ENCODE assay signal across 18 cellular contexts in the genomic region with DNA sequence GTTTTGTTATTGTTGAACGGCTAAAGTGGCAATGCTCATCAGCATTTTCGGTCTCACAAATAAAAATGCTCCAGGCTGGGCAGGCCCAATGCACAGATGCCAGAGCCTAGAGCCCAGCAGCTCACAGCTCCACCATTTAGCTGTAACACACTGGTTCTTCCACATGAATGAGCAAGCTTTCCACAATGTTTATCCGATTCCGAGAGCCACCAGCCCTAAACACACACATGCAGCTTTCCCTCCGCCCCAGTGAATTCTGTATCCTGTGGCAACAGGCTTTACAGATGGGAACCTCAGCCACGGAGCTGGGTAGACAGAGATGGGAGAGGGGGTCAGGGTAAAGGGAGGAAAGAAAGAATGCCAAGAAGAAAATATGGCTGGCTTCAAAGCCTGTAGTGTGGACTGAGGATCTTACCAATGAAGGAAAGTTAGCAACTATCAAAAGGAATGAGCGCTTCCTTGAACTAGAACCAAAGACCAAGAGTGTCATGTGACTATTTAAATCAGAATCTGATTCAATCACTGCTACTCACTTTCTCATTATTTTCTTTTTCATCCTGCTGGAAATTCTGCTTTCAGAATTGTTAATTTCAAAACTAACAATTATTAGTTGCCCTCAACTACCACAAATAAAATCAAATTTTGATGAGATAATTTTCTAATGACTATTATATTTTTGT.
DNase-seq lines count a peak whose midpoint lies in the region; TF ChIP-seq lines count a peak whose summit lies in the region.
"Had no signal": no experiment of that assay in that cellular context is flagged by ENCODE, and none has a peak within 500 bp of the region (broad histone marks: within the 10 kb centered on the region; RNA-seq: fewer than 3 reads in every experiment).

No MANE protein-coding gene starts in this region.

- WGBS in HUES64: 82% methylated on average over 7 of the region's 7 CpGs

- no peaks in the 10 kb centered on the region for H3K27me3 Mint-ChIP-seq in glutamatergic neuron (ENCODE audit: unreplicated experiment)
- H3K27me3 Mint-ChIP-seq: B cell; naive thymus-derived CD4-positive, alpha-beta T cell; stimulated activated naive CD8-positive, alpha-beta T cell treated with anti-CD3 and anti-CD28 coated beads, Interleukin-15, Interleukin-2, amounts not matched to agents 100 ng/mL and 50 ng/mL, for 24 hours; T-helper 17 cell had no signal

- DNase-seq in SJCRH30 (peak; percentile 11 to 31), glutamatergic neuron (peak; percentile 27), retina (peak; percentile 83), HUDEP-2 (lab: John Stamatoyannopoulos, UW; ENCODE audit: unreplicated experiment in 76 of 76) (no peak), T-helper 2 cell (no peak), GM03348 (ENCODE audit: low spot score) (no peak), left ventricle myocardium inferior (no peak)
- DNase-seq: activated CD4-positive, alpha-beta T cell treated with anti-CD3 and anti-CD28 coated beads, Interleukin-2, amount 50 U/mL, for 4 hours; DND-41; naive thymus-derived CD4-positive, alpha-beta T cell; NCI-H2107; sigmoid colon; T-helper 17 cell had no signal

- H3K4me1 Mint-ChIP-seq in glutamatergic neuron (ENCODE audit: low read depth, unreplicated experiment): peaks cover 50% of the 10 kb centered on the region

- H3K9me3 ChIP-seq in HUES64 (ENCODE audit: insufficient read depth, low read depth, low read length) (no peaks in the 10 kb centered on the region), SJCRH30 (replicated peaks) (no peaks in the 10 kb centered on the region), left ventricle myocardium inferior (replicated peaks) (no peaks in the 10 kb centered on the region)
- H3K9me3 ChIP-seq: body of pancreas, sigmoid colon had no signal

- peak overlapping the region; percentile 39; the same call in 1 of the 2 replicates for H3K27ac ChIP-seq in HUES64 (ENCODE audit: low read depth, low read length)
- H3K27ac ChIP-seq in SJCRH30: no peak overlapping the region
- no peak overlapping the region for H3K27ac ChIP-seq in left ventricle myocardium inferior (replicated peaks)

- TF ChIP-seq CTCF in glutamatergic neuron (IDR thresholded peaks at IDR 0.05; ENCODE audit: partially characterized antibody, unreplicated experiment): no peak
- TF ChIP-seq CTCF in left ventricle myocardium inferior (IDR thresholded peaks at IDR 0.05; ENCODE audit: borderline replicate concordance): no peak

- H3K4me3 ChIP-seq in HUES64 (ENCODE audit: low read length): no peak overlapping the region
- no peak overlapping the region for H3K4me3 ChIP-seq in SJCRH30
- no peak overlapping the region for H3K4me3 ChIP-seq in left ventricle myocardium inferior
- H3K4me3 ChIP-seq: body of pancreas, sigmoid colon had no signal

- H3K4me3 Mint-ChIP-seq in glutamatergic neuron (ENCODE audit: unreplicated experiment): peak overlapping the region; percentile 76
- H3K4me3 Mint-ChIP-seq: B cell; naive thymus-derived CD4-positive, alpha-beta T cell; stimulated activated naive CD8-positive, alpha-beta T cell treated with anti-CD3 and anti-CD28 coated beads, Interleukin-15, Interleukin-2, amounts not matched to agents 100 ng/mL and 50 ng/mL, for 24 hours; T-helper 17 cell had no signal

- H3K36me3 Mint-ChIP-seq in glutamatergic neuron (ENCODE audit: unreplicated experiment): no peaks in the 10 kb centered on the region

- no peaks in the 10 kb centered on the region for H3K27me3 ChIP-seq in HUES64 (ENCODE audit: insufficient read depth, low read length)
- H3K27me3 ChIP-seq in SJCRH30: no peaks in the 10 kb centered on the region
- no peaks in the 10 kb centered on the region for H3K27me3 ChIP-seq in left ventricle myocardium inferior (ENCODE audit: low read depth)
- H3K27me3 ChIP-seq: body of pancreas, sigmoid colon had no signal

- peaks cover under 1% of the 10 kb centered on the region; the same call in 1 of the 2 replicates for H3K36me3 ChIP-seq in HUES64 (ENCODE audit: insufficient read depth, low read length)
- H3K36me3 ChIP-seq in SJCRH30: no peaks in the 10 kb centered on the region
- H3K36me3 ChIP-seq in left ventricle myocardium inferior: peaks cover 2% of the 10 kb centered on the region
- H3K36me3 ChIP-seq: sigmoid colon had no signal

- H3K9me3 Mint-ChIP-seq in glutamatergic neuron (ENCODE audit: unreplicated experiment): peaks cover 2% of the 10 kb centered on the region
- H3K9me3 Mint-ChIP-seq: activated T-helper 2 cell treated with anti-CD3 and anti-CD28 coated beads, Interferon-gamma antibody, Interleukin-2, Interleukin-4, amounts not matched to agents 10 μg/mL and 5 μg/mL and 100 μg/mL, durations not matched to agents 14 hours and 24 hours and 36 hours; naive thymus-derived CD4-positive, alpha-beta T cell; stimulated activated naive CD8-positive, alpha-beta T cell treated with anti-CD3 and anti-CD28 coated beads, Interleukin-15, Interleukin-2, amounts not matched to agents 100 ng/mL and 50 ng/mL, for 24 hours had no signal

- intact Hi-C loops in left ventricle myocardium inferior (cut with micrococcal nuclease): no loop called here

- no peak overlapping the region for H3K9ac ChIP-seq in HUES64 (ENCODE audit: low read depth, low read length)

- H3K4me1 ChIP-seq in HUES64 (ENCODE audit: insufficient read depth, low read length) (peaks cover 82% of the 10 kb centered on the region), SJCRH30 (peaks cover under 1% of the 10 kb centered on the region), left ventricle myocardium inferior (peaks cover 42% of the 10 kb centered on the region)

- peak overlapping the region; percentile 89 for H3K27ac Mint-ChIP-seq in glutamatergic neuron (ENCODE audit: unreplicated experiment)
- H3K27ac Mint-ChIP-seq: activated T-helper 2 cell treated with anti-CD3 and anti-CD28 coated beads, Interferon-gamma antibody, Interleukin-2, Interleukin-4, amounts not matched to agents 10 μg/mL and 5 μg/mL and 100 μg/mL, durations not matched to agents 14 hours and 24 hours and 36 hours; B cell; naive thymus-derived CD4-positive, alpha-beta T cell; stimulated activated naive CD8-positive, alpha-beta T cell treated with anti-CD3 and anti-CD28 coated beads, Interleukin-15, Interleukin-2, amounts not matched to agents 100 ng/mL and 50 ng/mL, for 24 hours; T-helper 17 cell had no signal

Comparison
In these comparisons a context has a peak if more than half of its experiments do, and no peak if none do; other contexts are left out.
1. DNase-seq: peak in SJCRH30 (2 of 2), glutamatergic neuron (single experiment) and retina (single experiment); none in HUDEP-2 (0 of 76), T-helper 2 cell (0 of 5), GM03348 (single experiment) and left ventricle myocardium inferior (single experiment).